8 cellular contexts compared by ENCODE assay signal in genomic region chr3:115512565-115513410, GRCh38.
A peak's percentile ranks its signal among the peaks of the same experiment; 100 is the strongest.
DNase-seq lines count a peak whose midpoint lies in the region; ATAC-seq and TF ChIP-seq lines count a peak whose summit lies in the region.

No MANE protein-coding gene starts in this region.

- DNase-seq in NAMALWA (ENCODE audit: low spot score) (peak; percentile 11), T-helper 17 cell (no peak), mesendoderm (peak; percentile 96), thoracic aorta (ENCODE audit: low spot score) (no peak), HT-29 (ENCODE audit: low spot score) (no peak), Karpas-422 (no peak)
- peak in 1 of 3 experiments; percentile 2 for DNase-seq in effector memory CD8-positive, alpha-beta T cell

- WGBS in mesendoderm (ENCODE audit: extremely low coverage, insufficient coverage, low lambda C conversion rate), result no CpG with 5 or more reads among the region's 26 CpGs

- no peaks in the 10 kb centered on the region for H3K9me3 Mint-ChIP-seq in effector memory CD8-positive, alpha-beta T cell

- H3K36me3 Mint-ChIP-seq in T-helper 17 cell (ENCODE audit: low read depth), result no peaks in the 10 kb centered on the region
- no peaks in the 10 kb centered on the region for H3K36me3 Mint-ChIP-seq in effector memory CD8-positive, alpha-beta T cell (ENCODE audit: insufficient read depth)

- H3K27ac ChIP-seq in mesendoderm (ENCODE audit: low read depth, low read length) (peak overlapping the region; percentile 19), thoracic aorta (no peak overlapping the region), Karpas-422 (ENCODE audit: low read length) (no peak overlapping the region)

- no peak for TF ChIP-seq CTCF in thoracic aorta (IDR thresholded peaks at IDR 0.05)

- peak overlapping the region; percentile 87 for H3K27ac Mint-ChIP-seq in T-helper 17 cell
- H3K27ac Mint-ChIP-seq in effector memory CD8-positive, alpha-beta T cell, result peak overlapping the region in 1 of 2 donors; percentile 77

- no peaks in the 10 kb centered on the region for H3K9me2 ChIP-seq in Karpas-422 (replicated peaks; ENCODE audit: insufficient read depth, low read length)

- H4K5ac ChIP-seq in mesendoderm (ENCODE audit: low read length), result no peak overlapping the region

- H3K9me3 ChIP-seq in T-helper 17 cell (ENCODE audit: control insufficient read depth, low read length, poor library complexity, severe bottlenecking) (no peaks in the 10 kb centered on the region), thoracic aorta (no peaks in the 10 kb centered on the region), Karpas-422 (ENCODE audit: low read length) (no peaks in the 10 kb centered on the region)

- H2BK120ac ChIP-seq in mesendoderm (ENCODE audit: low read depth, low read length), result peak overlapping the region; percentile 96

- H3K56ac ChIP-seq in mesendoderm (ENCODE audit: low read length), result peak overlapping the region; percentile 79

- H4K20me1 ChIP-seq in Karpas-422 (ENCODE audit: insufficient read depth, low read depth, low read length), result no peaks in the 10 kb centered on the region

- no peak overlapping the region for H2AFZ ChIP-seq in Karpas-422 (ENCODE audit: low read length)

- H3K4me1 Mint-ChIP-seq in T-helper 17 cell, result peaks cover 19% of the 10 kb centered on the region
- H3K4me1 Mint-ChIP-seq in effector memory CD8-positive, alpha-beta T cell (ENCODE audit: low read depth in 2 of 2), result peaks cover 14 to 15% of the 10 kb centered on the region in 2 donors

- no peak overlapping the region for H3K23ac ChIP-seq in mesendoderm (ENCODE audit: low read length)

- no peak overlapping the region for H2AK5ac ChIP-seq in mesendoderm (ENCODE audit: low read length)

- H3K27me3 Mint-ChIP-seq in T-helper 17 cell, result no peaks in the 10 kb centered on the region
- peaks cover 41 to 42% of the 10 kb centered on the region in 2 donors for H3K27me3 Mint-ChIP-seq in effector memory CD8-positive, alpha-beta T cell

- no peaks in the 10 kb centered on the region for H3K79me1 ChIP-seq in mesendoderm (ENCODE audit: low read length)

- no peak overlapping the region for H4K8ac ChIP-seq in mesendoderm (ENCODE audit: low read depth, low read length)

- H3K4me3 ChIP-seq in GM08714 (ENCODE audit: low read length) (peak overlapping the region; percentile 67), mesendoderm (ENCODE audit: low read length) (peak overlapping the region; percentile 1), thoracic aorta (peak overlapping the region; percentile 74), Karpas-422 (ENCODE audit: low read length) (no peak overlapping the region)

- ATAC-seq in T-helper 17 cell (peak; percentile 77), thoracic aorta (ENCODE audit: insufficient number of reproducible peaks, low FRiP score, low read depth) (no peak)
- peak; percentile 69 for ATAC-seq in effector memory CD8-positive, alpha-beta T cell (replicated peaks)

- peak overlapping the region; percentile 30 for H3K9ac ChIP-seq in mesendoderm (ENCODE audit: low read length)
- H3K9ac ChIP-seq in Karpas-422 (ENCODE audit: low read length), result no peak overlapping the region

- H3K18ac ChIP-seq in mesendoderm (ENCODE audit: low read length), result peak overlapping the region; percentile 83

- H3K79me2 ChIP-seq in mesendoderm (ENCODE audit: control insufficient read depth, insufficient read depth, low read length), result no peaks in the 10 kb centered on the region
- H3K79me2 ChIP-seq in Karpas-422 (ENCODE audit: low read length), result no peaks in the 10 kb centered on the region

- peak overlapping the region; percentile 96 for H3K4me3 Mint-ChIP-seq in T-helper 17 cell
- H3K4me3 Mint-ChIP-seq in effector memory CD8-positive, alpha-beta T cell, result peak overlapping the region; percentile 82 to 89

- no peak overlapping the region for H2BK15ac ChIP-seq in mesendoderm (replicated peaks; ENCODE audit: low read depth)

- peak overlapping the region; percentile 61 for H2BK5ac ChIP-seq in mesendoderm (ENCODE audit: low read length)

- peak overlapping the region; percentile 81 for H3K4ac ChIP-seq in mesendoderm (ENCODE audit: low read depth, low read length)

- H3K36me3 ChIP-seq in mesendoderm (ENCODE audit: control insufficient read depth, insufficient read depth, low read length) (no peaks in the 10 kb centered on the region), thoracic aorta (no peaks in the 10 kb centered on the region), Karpas-422 (ENCODE audit: insufficient read depth, low read length) (no peaks in the 10 kb centered on the region)

- H3K4me1 ChIP-seq in mesendoderm (ENCODE audit: control insufficient read depth, low read depth, low read length) (peaks cover 6% of the 10 kb centered on the region), thoracic aorta (ENCODE audit: control insufficient read depth in 1 of 2, low read depth in 2 of 2) (peaks cover 0 to 19% of the 10 kb centered on the region in 2 donors), Karpas-422 (ENCODE audit: low read length) (no peaks in the 10 kb centered on the region)

- H3K4me2 ChIP-seq in mesendoderm (ENCODE audit: low read length) (peak overlapping the region; percentile 23), Karpas-422 (ENCODE audit: low read depth, low read length, poor library complexity, severe bottlenecking) (no peak overlapping the region)

- H3K27me3 ChIP-seq in mesendoderm (ENCODE audit: insufficient read depth, low read length, poor library complexity) (no peaks in the 10 kb centered on the region), thoracic aorta (replicated peaks; ENCODE audit: insufficient read depth) (no peaks in the 10 kb centered on the region), Karpas-422 (ENCODE audit: low read length) (no peaks in the 10 kb centered on the region)

Comparison
In these comparisons a context has a peak if more than half of its experiments do, and no peak if none do; other contexts are left out.
1. DNase-seq: peak in NAMALWA (single experiment) and mesendoderm (single experiment); none in T-helper 17 cell (0 of 3), thoracic aorta (single experiment), HT-29 (single experiment) and Karpas-422 (single experiment).